Comparison of ENCODE assay signal across 8 cellular contexts in the genomic region with DNA sequence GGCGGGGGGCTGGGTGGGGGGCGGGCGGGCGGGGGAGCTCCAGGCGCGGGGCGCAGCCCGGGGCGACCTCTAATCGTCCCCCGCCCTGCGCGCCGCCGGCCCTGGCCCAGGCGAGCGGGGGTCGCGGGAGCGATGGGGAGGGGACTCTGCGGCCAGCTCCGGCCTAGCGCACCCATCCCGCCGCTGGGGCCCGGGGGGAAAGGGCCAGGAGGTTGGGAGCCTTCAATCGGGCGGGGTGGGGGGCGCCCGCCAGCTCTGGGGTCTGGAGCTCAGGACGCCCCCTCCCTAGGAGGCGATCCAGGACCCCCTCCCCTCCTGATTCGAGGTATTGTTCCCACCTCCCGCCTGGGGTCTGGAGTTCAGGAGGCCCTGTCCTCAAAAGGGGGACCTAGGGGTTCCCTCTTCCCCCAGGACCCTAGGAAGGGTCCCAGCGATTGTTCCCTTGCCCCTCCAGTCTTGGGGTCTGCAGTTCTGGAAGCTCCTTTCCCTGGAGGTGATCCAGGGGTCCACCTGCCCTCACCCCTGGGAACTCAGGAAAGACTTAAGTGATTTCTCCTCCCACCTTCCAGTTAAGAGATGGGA. TPM values are rescaled to one million over a fixed set of nuclear protein-coding genes. Genes with fewer than 3 reads are reported as not detected.
DNase-seq lines count a peak whose midpoint lies in the region; ATAC-seq and TF ChIP-seq lines count a peak whose summit lies in the region.

No MANE protein-coding gene starts in this region.

- peaks cover 1% of the 10 kb centered on the region for H3K27me3 Mint-ChIP-seq in activated naive CD8-positive, alpha-beta T cell

- intact Hi-C loops in stomach (cut with DNase I; ENCODE audit: low total_unique reads) = no loop called here

- H3K9me3 ChIP-seq in stomach = no peaks in the 10 kb centered on the region

- TF ChIP-seq POLR2A in stomach (IDR thresholded peaks at IDR 0.05) = no peak

- H3K36me3 ChIP-seq in stomach = peaks cover 0 to 21% (median 18%) of the 10 kb centered on the region in 4 donors

- peak; percentile 18 for DNase-seq in DMS53 (lab: John Stamatoyannopoulos, UW)
- no peak for DNase-seq in DMS53 treated with DMSO at 0.1 percent for 48 hours (lab: John Stamatoyannopoulos, UW; ENCODE audit: unreplicated experiment)
- peak; percentile 37 for DNase-seq in iPS-NIHi7 (ENCODE audit: extremely low spot score)
- no peak for DNase-seq in stomach
- no peak for DNase-seq in activated gamma-delta T cell treated with Interleukin-2 at 50 U/mL for 16 hours
- no peak for DNase-seq in NAMALWA (ENCODE audit: low spot score)

- H3K4me3 ChIP-seq in stomach = peak overlapping the region; percentile 59 to 83 (median 74)

- H3K4me1 Mint-ChIP-seq in activated naive CD8-positive, alpha-beta T cell (ENCODE audit: low read depth) = peaks cover 16% of the 10 kb centered on the region

- H3K4me3 Mint-ChIP-seq in activated naive CD8-positive, alpha-beta T cell = peak overlapping the region; percentile 84

- no peaks in the 10 kb centered on the region for H3K36me3 Mint-ChIP-seq in activated naive CD8-positive, alpha-beta T cell

- 1 to 5% (median 3%) methylated on average over 6 to 33 of the region's 35 CpGs for WGBS in stomach, 5 donors

- no peak for TF ChIP-seq EP300 in stomach (IDR thresholded peaks at IDR 0.05)

- no peak for TF ChIP-seq CTCF in stomach (IDR thresholded peaks at IDR 0.05)

- peaks cover 12 to 42% (median 25%) of the 10 kb centered on the region in 4 donors for H3K4me1 ChIP-seq in stomach

- H3K9me3 Mint-ChIP-seq in activated naive CD8-positive, alpha-beta T cell (ENCODE audit: low read depth) = no peaks in the 10 kb centered on the region

- peak overlapping the region; percentile 83 to 94 (median 85) for H3K27ac ChIP-seq in stomach

- H3K27ac Mint-ChIP-seq in activated naive CD8-positive, alpha-beta T cell = no peak overlapping the region

- peaks cover 0 to 6% (median 0%) of the 10 kb centered on the region in 3 donors for H3K27me3 ChIP-seq in stomach

- ATAC-seq in GM19397 (IDR thresholded peaks at IDR 0.05; ENCODE audit: unreplicated experiment) = no peak

RNA-seq across cellular contexts. Expression of gene ZNF358, which starts 0.5 kb away (rescaled TPM):
- total RNA-seq in stomach = 100 to 1,000 TPM in 1 of 5 donors, 10 to 100 TPM in 3, 1 to 10 TPM in 1; 6.2 to 304 (median 84.0) TPM
- 10 to 100 TPM; 68.0 to 75.8 (median 72.4) TPM for polyA plus RNA-seq in stomach

RNA-seq across cellular contexts. Expression of gene MCOLN1, which starts 6.1 kb away (rescaled TPM):
- 10 to 100 TPM in 3 of 5 donors, 1 to 10 TPM in 2; 5.1 to 56.6 (median 18.3) TPM for total RNA-seq in stomach
- polyA plus RNA-seq in stomach = 10 to 100 TPM; 13.3 to 25.5 (median 19.2) TPM

RNA-seq across cellular contexts. Expression of gene PNPLA6, which starts 19.1 kb away (rescaled TPM):
- total RNA-seq in stomach = 100 to 1,000 TPM in 2 of 5 donors, 10 to 100 TPM in 3; 15.2 to 357 (median 70.1) TPM
- polyA plus RNA-seq in stomach = 10 to 100 TPM; 31.3 to 38.4 (median 38.0) TPM

RNA-seq across cellular contexts. Expression of gene PEX11G, which starts 27.5 kb away (rescaled TPM):
- 1 to 10 TPM in 2 of 5 donors, not detected in 3; 3.9 to 5.2 TPM for total RNA-seq in stomach
- 1 to 10 TPM; 5.5 to 8.8 (median 5.8) TPM for polyA plus RNA-seq in stomach

Comparison
In these comparisons a context has a peak if more than half of its experiments do, and no peak if none do; other contexts are left out.
1. DNase-seq: peak in DMS53 (single experiment) and iPS-NIHi7 (single experiment); none in DMS53 treated with DMSO at 0.1 percent for 48 hours (single experiment), stomach (single experiment), activated gamma-delta T cell treated with Interleukin-2 at 50 U/mL for 16 hours (single experiment) and NAMALWA (single experiment).